ENCODE assay signal across 23 cellular contexts in genomic region chr7:127828843-127829502, GRCh38.
A peak's percentile ranks its signal among the peaks of the same experiment; 100 is the strongest.
DNase-seq lines count a peak whose midpoint lies in the region; ATAC-seq, FAIRE-seq and TF ChIP-seq lines count a peak whose summit lies in the region.
"Had no signal": no experiment of that assay in that cellular context is flagged by ENCODE, and none has a peak within 500 bp of the region (broad histone marks: within the 10 kb centered on the region; RNA-seq: fewer than 3 reads in every experiment).

No MANE protein-coding gene starts in this region.

- in situ Hi-C loops in GM12878 (cut with MboI) = no loop called here
- in situ Hi-C loops in G401 (cut with HindIII; ENCODE audit: low sequenced_read_pairs) = no loop called here

- H3K4me2 ChIP-seq in GM12878 (ENCODE audit: control insufficient read depth, insufficient read depth) (peak overlapping the region; percentile 22; the same call in 1 of the 2 replicates), MM.1S (ENCODE audit: low read depth, low read length) (no peak overlapping the region)
- H3K4me2 ChIP-seq: smooth muscle cell had no signal

- TF ChIP-seq POLR2A in GM18505 (IDR thresholded peaks at IDR 0.05; ENCODE audit: borderline replicate concordance, extremely low read depth, insufficient read depth, insufficient read length) (no peak), GM12878 (IDR thresholded peaks at IDR 0.05; ENCODE audit: low read depth, low read length) (no peak)

- RAD21 ChIA-PET in GM12878 (lab: Charles Lee; ENCODE audit: unreplicated experiment) = no interaction called here

- H3K27me3 ChIP-seq in GM12878 (replicated peaks in 1 of 2; ENCODE audit: control insufficient read depth in 2 of 2, insufficient read depth in 2 of 2, low read length in 1 of 2) (no peaks in the 10 kb centered on the region), MM.1S (replicated peaks; ENCODE audit: insufficient read depth, low read length) (no peaks in the 10 kb centered on the region)
- H3K27me3 ChIP-seq: gastroesophageal sphincter had no signal

- H2AFZ ChIP-seq in GM12878 (ENCODE audit: control insufficient read depth, low read depth, low read length) = no peak overlapping the region
- no peak overlapping the region for H2AFZ ChIP-seq in MM.1S (ENCODE audit: low read length)
- H2AFZ ChIP-seq: parathyroid adenoma had no signal

- H3K9me3 ChIP-seq in GM12878 (replicated peaks; ENCODE audit: control insufficient read depth, insufficient read depth, low read length) = no peaks in the 10 kb centered on the region
- H3K9me3 ChIP-seq in MM.1S (replicated peaks; ENCODE audit: insufficient read depth, low read length) = no peaks in the 10 kb centered on the region
- H3K9me3 ChIP-seq: gastroesophageal sphincter had no signal

- no TSS peak for BruUV-seq in GM12878 (replicated peaks; lab: Mats Ljungman, UMichigan)

- no peak for TF ChIP-seq EP300 in GM12878 (IDR thresholded peaks at IDR 0.05; ENCODE audit: borderline replicate concordance in 1 of 2, control insufficient read depth in 1 of 2, low read depth in 2 of 2, low read length in 2 of 2)

- ATAC-seq in GM18505 (IDR thresholded peaks at IDR 0.05; ENCODE audit: unreplicated experiment) = peak; percentile 68
- ATAC-seq in GM19463 (IDR thresholded peaks at IDR 0.05; ENCODE audit: unreplicated experiment) = peak; percentile 65
- ATAC-seq in HG03342 (IDR thresholded peaks at IDR 0.05; ENCODE audit: unreplicated experiment) = peak; percentile 85
- ATAC-seq in GM12878 = peak; percentile 86
- ATAC-seq: activated CD4-positive, alpha-beta T cell treated with anti-CD3 and anti-CD28 coated beads for 36 hours; gastroesophageal sphincter had no signal

- SMC1A ChIA-PET in GM12878 (lab: Charles Lee; ENCODE audit: uncharacterized antibody, unreplicated experiment) = interaction anchor here (1.2 to 1.5 kb wide), 3 partner anchors 10 to 37 kb away, joined by 3 to 4 read pairs (median 3); no protein-coding TSS in a partner anchor

- intact Hi-C loops in GM12878 (cut with micrococcal nuclease; ENCODE audit: unreplicated experiment) = no loop called here

- TF ChIP-seq CTCF in GM12878 (IDR thresholded peaks at IDR 0.05 in 2 of 3, conservative IDR thresholded peaks at IDR 0.05 in 1 of 3; ENCODE audit: control insufficient read depth in 2 of 3, extremely low read depth in 1 of 3, insufficient read depth in 1 of 3, low read depth in 3 of 3, low read length in 3 of 3) (no peak), MM.1S (IDR thresholded peaks at IDR 0.05; ENCODE audit: low read length) (no peak)

- H3K27ac ChIP-seq in GM12878 (ENCODE audit: control insufficient read depth, insufficient read depth) = no peak overlapping the region
- H3K27ac ChIP-seq in MM.1S (ENCODE audit: low read length) = no peak overlapping the region
- H3K27ac ChIP-seq: gastroesophageal sphincter, parathyroid adenoma had no signal

- H3K9me2 ChIP-seq in MM.1S (replicated peaks; ENCODE audit: insufficient read depth, low read length) = no peaks in the 10 kb centered on the region

- H3F3A ChIP-seq in MM.1S (ENCODE audit: insufficient read depth, low read length) = no peaks in the 10 kb centered on the region; the same call in 1 of the 2 replicates

- WGBS in GM12878 (ENCODE audit: insufficient coverage, insufficient replicate concordance, low lambda C conversion rate, missing lambda C conversion rate) = 69% methylated on average over 4 of the region's 4 CpGs

- H4K20me1 ChIP-seq in GM12878 (ENCODE audit: control insufficient read depth, insufficient read depth) (no peaks in the 10 kb centered on the region), MM.1S (ENCODE audit: insufficient read depth, low read length) (peaks cover 8% of the 10 kb centered on the region; the same call in 1 of the 2 replicates)

- H3K9ac ChIP-seq in GM12878 (ENCODE audit: control insufficient read depth, insufficient read depth, low read length) = no peak overlapping the region
- H3K9ac ChIP-seq in MM.1S (ENCODE audit: low read length) = no peak overlapping the region
- H3K9ac ChIP-seq: parathyroid adenoma had no signal

- no peak for TF ChIP-seq RAD21 in GM12878 (IDR thresholded peaks at IDR 0.05; ENCODE audit: insufficient read depth, low read depth, low read length)

- H3K4me1 ChIP-seq in GM12878 (ENCODE audit: control insufficient read depth, insufficient read depth, low read length) (peaks cover 7% of the 10 kb centered on the region), MM.1S (ENCODE audit: low read length) (peaks cover 8% of the 10 kb centered on the region)
- H3K4me1 ChIP-seq: gastroesophageal sphincter, parathyroid adenoma had no signal

- no peak for FAIRE-seq in GM12878 (lab: Jason Lieb, UNC)
- FAIRE-seq: H54 had no signal

- DNase-seq in GM12878 (ENCODE audit: low read depth, low spot score) (no peak), COLO668 (lab: John Stamatoyannopoulos, UW; ENCODE audit: unreplicated experiment) (no peak), MM.1S (no peak), LoVo (ENCODE audit: low spot score) (no peak), G401 (ENCODE audit: low spot score) (no peak)
- DNase-seq: activated CD4-positive, alpha-beta T cell treated with anti-CD3 and anti-CD28 coated beads for 36 hours; activated CD8-positive, alpha-beta memory T cell treated with anti-CD3 and anti-CD28 coated beads, Interleukin-2, amount 50 U/mL, for 48 hours; activated naive CD4-positive, alpha-beta T cell treated with anti-CD3 and anti-CD28 coated beads for 36 hours; C1 segment of cervical spinal cord; DMS79 treated with DMSO at 0.1 percent for 48 hours; Kasumi-1; NCI-H1694 treated with DMSO at 0.1 percent for 48 hours; NCI-H82; Right ventricle myocardium superior; stimulated activated naive CD4-positive, alpha-beta T cell; trophoblast cell had no signal

- H3K36me3 ChIP-seq in GM12878 (ENCODE audit: control insufficient read depth in 2 of 2, insufficient read depth in 2 of 2, low read length in 1 of 2) (peaks cover 0 to 6% of the 10 kb centered on the region in 2 experiments; a peak in 3 of 4 replicates), MM.1S (replicated peaks; ENCODE audit: insufficient read depth, low read length) (0 out of 2 replicates have a peak, but pooled peaks cover 8% of the 10 kb centered on the region)
- H3K36me3 ChIP-seq: gastroesophageal sphincter had no signal

- H3K4me3 ChIP-seq in GM12878 (no peak overlapping the region), MM.1S (ENCODE audit: low read length) (no peak overlapping the region)
- H3K4me3 ChIP-seq: gastroesophageal sphincter, smooth muscle cell had no signal

- CTCF ChIA-PET in GM12878 (lab: Yijun Ruan, JAX) = interaction anchor here (1.1 kb wide), 1 partner anchor 32 kb away, joined by 3 read pairs; no protein-coding TSS in a partner anchor

- POLR2A ChIA-PET in GM12878 (lab: Charles Lee) = interaction anchor here (1.0 kb wide), 1 partner anchor 65 kb away, joined by 3 read pairs; no protein-coding TSS in a partner anchor

- H3K79me2 ChIP-seq in GM12878 (ENCODE audit: control insufficient read depth, insufficient read depth, low read length) (peaks cover 5% of the 10 kb centered on the region), MM.1S (ENCODE audit: low read length) (peaks cover 96% of the 10 kb centered on the region)

TF ChIP-seq in GM12878, 131 proteins besides CTCF, POLR2A, EP300 and RAD21:
- TF ChIP-seq SPI1 (IDR thresholded peaks at IDR 0.05; ENCODE audit: borderline replicate concordance, insufficient read depth, low read depth, low read length) = peak; percentile 70; the same call in 1 of the 2 replicates
- peak; percentile 41; the same call in 1 of the 2 replicates for TF ChIP-seq MTA2 (IDR thresholded peaks at IDR 0.05; ENCODE audit: low read depth)
- peak in 1 of 2 experiments; percentile 53; a peak in 1 of 4 replicates for TF ChIP-seq IKZF2 (IDR thresholded peaks at IDR 0.05)
- TF ChIP-seq IKZF1 (conservative IDR thresholded peaks at IDR 0.05) = 0 out of 2 replicates have a peak, but pooled peaks have one; percentile 11
- no peak for TF ChIP-seq ZNF687 (IDR thresholded peaks at IDR 0.05)
- TF ChIP-seq ASH2L (IDR thresholded peaks at IDR 0.05; ENCODE audit: borderline replicate concordance, low read depth) = no peak
- peak; percentile 20 for TF ChIP-seq MEF2B (IDR thresholded peaks at IDR 0.05; ENCODE audit: partially characterized antibody, poor library complexity, severe bottlenecking)
- TF ChIP-seq MYC (IDR thresholded peaks at IDR 0.05; ENCODE audit: insufficient read depth, insufficient read length, insufficient replicate concordance, low read length, severe bottlenecking) = no peak
